1 cellular context compared by ENCODE assay signal in the genomic region with DNA sequence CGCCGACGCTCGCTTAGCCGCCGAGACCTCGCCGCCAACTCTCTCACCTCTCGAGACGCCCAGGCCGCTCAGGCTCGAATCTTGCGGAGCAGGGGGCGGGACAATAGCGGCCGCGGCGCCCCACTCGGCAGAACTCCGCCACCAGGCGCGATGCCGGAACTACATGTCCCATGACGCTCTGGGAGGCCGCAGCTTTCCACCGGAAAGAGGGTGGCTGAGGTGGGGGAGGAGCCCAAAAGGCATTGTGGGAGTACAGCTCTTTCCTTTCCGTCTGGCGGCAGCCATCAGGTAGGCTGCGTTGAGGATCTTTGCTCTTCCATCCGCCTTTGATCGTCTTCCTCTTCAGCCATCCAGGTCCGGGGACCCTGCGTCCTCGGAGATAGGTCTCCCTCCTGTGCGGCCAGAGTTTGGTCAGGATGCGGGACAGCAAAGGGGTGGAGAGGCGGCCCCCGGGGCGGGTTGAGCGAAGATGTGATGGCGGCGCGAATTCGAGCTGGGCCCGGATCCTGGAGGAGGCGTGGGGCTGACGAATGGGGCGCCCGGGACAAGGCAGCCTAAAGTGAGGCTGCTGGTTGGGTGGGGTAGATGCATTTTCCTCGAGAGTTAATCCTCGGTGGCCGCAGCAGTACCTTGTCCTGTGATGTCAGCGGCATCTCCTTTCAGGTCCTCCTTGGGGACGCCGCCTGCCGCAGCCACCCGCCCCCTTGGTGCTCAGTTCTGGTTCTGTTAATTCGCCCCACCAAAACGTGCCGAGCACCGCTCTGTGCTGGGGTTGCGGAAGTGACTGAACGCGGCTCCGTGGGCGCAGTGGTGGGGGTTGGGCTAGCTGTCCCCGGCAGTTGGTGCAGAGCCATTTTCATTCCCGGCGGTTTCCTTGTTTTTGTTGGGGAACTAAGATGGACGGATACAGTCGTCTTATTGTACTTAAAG.
TF ChIP-seq lines count a peak whose summit lies in the region.

A gene (minus strand): TSS at position 105 of the 930 bp plus-strand sequence. CDS start 6,086 bp downstream, outside the sequence.
A gene (plus strand): TSS at position 247 of the 930 bp plus-strand sequence. CDS start 728 bp downstream, outside the sequence.

TF ChIP-seq in HEK293, 187 proteins besides CTCF, POLR2A, EP300 and RAD21 (continued from another document):
- TF ChIP-seq, protein P1, sequence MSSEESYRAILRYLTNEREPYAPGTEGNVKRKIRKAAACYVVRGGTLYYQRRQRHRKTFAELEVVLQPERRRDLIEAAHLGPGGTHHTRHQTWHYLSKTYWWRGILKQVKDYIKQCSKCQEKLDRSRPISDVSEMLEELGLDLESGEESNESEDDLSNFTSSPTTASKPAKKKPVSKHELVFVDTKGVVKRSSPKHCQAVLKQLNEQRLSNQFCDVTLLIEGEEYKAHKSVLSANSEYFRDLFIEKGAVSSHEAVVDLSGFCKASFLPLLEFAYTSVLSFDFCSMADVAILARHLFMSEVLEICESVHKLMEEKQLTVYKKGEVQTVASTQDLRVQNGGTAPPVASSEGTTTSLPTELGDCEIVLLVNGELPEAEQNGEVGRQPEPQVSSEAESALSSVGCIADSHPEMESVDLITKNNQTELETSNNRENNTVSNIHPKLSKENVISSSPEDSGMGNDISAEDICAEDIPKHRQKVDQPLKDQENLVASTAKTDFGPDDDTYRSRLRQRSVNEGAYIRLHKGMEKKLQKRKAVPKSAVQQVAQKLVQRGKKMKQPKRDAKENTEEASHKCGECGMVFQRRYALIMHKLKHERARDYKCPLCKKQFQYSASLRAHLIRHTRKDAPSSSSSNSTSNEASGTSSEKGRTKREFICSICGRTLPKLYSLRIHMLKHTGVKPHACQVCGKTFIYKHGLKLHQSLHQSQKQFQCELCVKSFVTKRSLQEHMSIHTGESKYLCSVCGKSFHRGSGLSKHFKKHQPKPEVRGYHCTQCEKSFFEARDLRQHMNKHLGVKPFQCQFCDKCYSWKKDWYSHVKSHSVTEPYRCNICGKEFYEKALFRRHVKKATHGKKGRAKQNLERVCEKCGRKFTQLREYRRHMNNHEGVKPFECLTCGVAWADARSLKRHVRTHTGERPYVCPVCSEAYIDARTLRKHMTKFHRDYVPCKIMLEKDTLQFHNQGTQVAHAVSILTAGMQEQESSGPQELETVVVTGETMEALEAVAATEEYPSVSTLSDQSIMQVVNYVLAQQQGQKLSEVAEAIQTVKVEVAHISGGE (tag by site-specific recombination; conservative IDR thresholded peaks at IDR 0.05; ENCODE audit: low read depth), result peak; percentile 93
- peak; percentile 76 for TF ChIP-seq ZNF335 (tag by site-specific recombination; conservative IDR thresholded peaks at IDR 0.05)
- TF ChIP-seq ZNF426 (tag by site-specific recombination; IDR thresholded peaks at IDR 0.05), result no peak
- TF ChIP-seq ZNF114 (tag by site-specific recombination; IDR thresholded peaks at IDR 0.05), result no peak
- no peak for TF ChIP-seq ZNF433 (tag by site-specific recombination; IDR thresholded peaks at IDR 0.05; ENCODE audit: low read depth)
- TF ChIP-seq SETDB1 (IDR thresholded peaks at IDR 0.05; ENCODE audit: insufficient read length, low read length), result no peak
- TF ChIP-seq GLI2 (tag by site-specific recombination; IDR thresholded peaks at IDR 0.05; ENCODE audit: borderline replicate concordance, low read depth), result no peak; the same call in 1 of the 2 replicates
- no peak for TF ChIP-seq ZNF302 (tag by site-specific recombination; IDR thresholded peaks at IDR 0.05; ENCODE audit: low read depth)
- peak; percentile 98 for TF ChIP-seq GLIS2 (tag by site-specific recombination; IDR thresholded peaks at IDR 0.05)
- TF ChIP-seq ZNF530 (tag by site-specific recombination; IDR thresholded peaks at IDR 0.05; ENCODE audit: low read depth), result no peak
- TF ChIP-seq ZNF549 (tag by site-specific recombination; IDR thresholded peaks at IDR 0.05), result no peak
- TF ChIP-seq ZNF266 (tag by site-specific recombination; IDR thresholded peaks at IDR 0.05; ENCODE audit: low read depth), result no peak
- no peak for TF ChIP-seq ZNF274 (IDR thresholded peaks at IDR 0.05; ENCODE audit: low read length)
- TF ChIP-seq ZNF274 (tag by site-specific recombination; IDR thresholded peaks at IDR 0.05; ENCODE audit: borderline replicate concordance), result no peak
- TF ChIP-seq ZBTB8A (tag by site-specific recombination; IDR thresholded peaks at IDR 0.05), result peak; percentile 88
- TF ChIP-seq, protein P2, sequence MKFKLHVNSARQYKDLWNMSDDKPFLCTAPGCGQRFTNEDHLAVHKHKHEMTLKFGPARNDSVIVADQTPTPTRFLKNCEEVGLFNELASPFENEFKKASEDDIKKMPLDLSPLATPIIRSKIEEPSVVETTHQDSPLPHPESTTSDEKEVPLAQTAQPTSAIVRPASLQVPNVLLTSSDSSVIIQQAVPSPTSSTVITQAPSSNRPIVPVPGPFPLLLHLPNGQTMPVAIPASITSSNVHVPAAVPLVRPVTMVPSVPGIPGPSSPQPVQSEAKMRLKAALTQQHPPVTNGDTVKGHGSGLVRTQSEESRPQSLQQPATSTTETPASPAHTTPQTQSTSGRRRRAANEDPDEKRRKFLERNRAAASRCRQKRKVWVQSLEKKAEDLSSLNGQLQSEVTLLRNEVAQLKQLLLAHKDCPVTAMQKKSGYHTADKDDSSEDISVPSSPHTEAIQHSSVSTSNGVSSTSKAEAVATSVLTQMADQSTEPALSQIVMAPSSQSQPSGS (tag by site-specific recombination; IDR thresholded peaks at IDR 0.05; ENCODE audit: low read depth), result no peak; the same call in 1 of the 2 replicates
- TF ChIP-seq, protein P3, sequence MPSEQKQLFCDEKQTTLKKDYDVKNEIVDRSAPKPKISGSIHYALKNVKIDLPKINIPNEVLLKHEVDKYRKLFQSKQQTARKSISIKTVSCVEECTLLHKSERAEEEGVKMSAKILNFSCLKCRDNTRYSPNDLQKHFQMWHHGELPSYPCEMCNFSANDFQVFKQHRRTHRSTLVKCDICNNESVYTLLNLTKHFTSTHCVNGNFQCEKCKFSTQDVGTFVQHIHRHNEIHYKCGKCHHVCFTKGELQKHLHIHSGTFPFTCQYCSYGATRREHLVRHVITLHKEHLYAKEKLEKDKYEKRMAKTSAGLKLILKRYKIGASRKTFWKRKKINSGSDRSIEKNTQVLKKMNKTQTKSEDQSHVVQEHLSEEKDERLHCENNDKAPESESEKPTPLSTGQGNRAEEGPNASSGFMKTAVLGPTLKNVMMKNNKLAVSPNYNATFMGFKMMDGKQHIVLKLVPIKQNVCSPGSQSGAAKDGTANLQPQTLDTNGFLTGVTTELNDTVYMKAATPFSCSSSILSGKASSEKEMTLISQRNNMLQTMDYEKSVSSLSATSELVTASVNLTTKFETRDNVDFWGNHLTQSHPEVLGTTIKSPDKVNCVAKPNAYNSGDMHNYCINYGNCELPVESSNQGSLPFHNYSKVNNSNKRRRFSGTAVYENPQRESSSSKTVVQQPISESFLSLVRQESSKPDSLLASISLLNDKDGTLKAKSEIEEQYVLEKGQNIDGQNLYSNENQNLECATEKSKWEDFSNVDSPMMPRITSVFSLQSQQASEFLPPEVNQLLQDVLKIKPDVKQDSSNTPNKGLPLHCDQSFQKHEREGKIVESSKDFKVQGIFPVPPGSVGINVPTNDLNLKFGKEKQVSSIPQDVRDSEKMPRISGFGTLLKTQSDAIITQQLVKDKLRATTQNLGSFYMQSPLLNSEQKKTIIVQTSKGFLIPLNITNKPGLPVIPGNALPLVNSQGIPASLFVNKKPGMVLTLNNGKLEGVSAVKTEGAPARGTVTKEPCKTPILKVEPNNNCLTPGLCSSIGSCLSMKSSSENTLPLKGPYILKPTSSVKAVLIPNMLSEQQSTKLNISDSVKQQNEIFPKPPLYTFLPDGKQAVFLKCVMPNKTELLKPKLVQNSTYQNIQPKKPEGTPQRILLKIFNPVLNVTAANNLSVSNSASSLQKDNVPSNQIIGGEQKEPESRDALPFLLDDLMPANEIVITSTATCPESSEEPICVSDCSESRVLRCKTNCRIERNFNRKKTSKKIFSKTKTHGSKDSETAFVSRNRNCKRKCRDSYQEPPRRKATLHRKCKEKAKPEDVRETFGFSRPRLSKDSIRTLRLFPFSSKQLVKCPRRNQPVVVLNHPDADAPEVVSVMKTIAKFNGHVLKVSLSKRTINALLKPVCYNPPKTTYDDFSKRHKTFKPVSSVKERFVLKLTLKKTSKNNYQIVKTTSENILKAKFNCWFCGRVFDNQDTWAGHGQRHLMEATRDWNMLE (tag by site-specific recombination; conservative IDR thresholded peaks at IDR 0.05; ENCODE audit: low read depth), result peak; percentile 26; the same call in 1 of the 2 replicates
- TF ChIP-seq, protein P4, sequence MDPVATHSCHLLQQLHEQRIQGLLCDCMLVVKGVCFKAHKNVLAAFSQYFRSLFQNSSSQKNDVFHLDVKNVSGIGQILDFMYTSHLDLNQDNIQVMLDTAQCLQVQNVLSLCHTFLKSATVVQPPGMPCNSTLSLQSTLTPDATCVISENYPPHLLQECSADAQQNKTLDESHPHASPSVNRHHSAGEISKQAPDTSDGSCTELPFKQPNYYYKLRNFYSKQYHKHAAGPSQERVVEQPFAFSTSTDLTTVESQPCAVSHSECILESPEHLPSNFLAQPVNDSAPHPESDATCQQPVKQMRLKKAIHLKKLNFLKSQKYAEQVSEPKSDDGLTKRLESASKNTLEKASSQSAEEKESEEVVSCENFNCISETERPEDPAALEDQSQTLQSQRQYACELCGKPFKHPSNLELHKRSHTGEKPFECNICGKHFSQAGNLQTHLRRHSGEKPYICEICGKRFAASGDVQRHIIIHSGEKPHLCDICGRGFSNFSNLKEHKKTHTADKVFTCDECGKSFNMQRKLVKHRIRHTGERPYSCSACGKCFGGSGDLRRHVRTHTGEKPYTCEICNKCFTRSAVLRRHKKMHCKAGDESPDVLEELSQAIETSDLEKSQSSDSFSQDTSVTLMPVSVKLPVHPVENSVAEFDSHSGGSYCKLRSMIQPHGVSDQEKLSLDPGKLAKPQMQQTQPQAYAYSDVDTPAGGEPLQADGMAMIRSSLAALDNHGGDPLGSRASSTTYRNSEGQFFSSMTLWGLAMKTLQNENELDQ (tag by site-specific recombination; IDR thresholded peaks at IDR 0.05; ENCODE audit: low read depth), result no peak
- TF ChIP-seq ZNF529 (tag by site-specific recombination; IDR thresholded peaks at IDR 0.05; ENCODE audit: insufficient replicate concordance), result no peak
- no peak; the same call in 1 of the 2 replicates for TF ChIP-seq FEZF1 (tag by site-specific recombination; IDR thresholded peaks at IDR 0.05)
- TF ChIP-seq ZNF350 (tag by site-specific recombination; IDR thresholded peaks at IDR 0.05), result no peak
- TF ChIP-seq, protein P5, sequence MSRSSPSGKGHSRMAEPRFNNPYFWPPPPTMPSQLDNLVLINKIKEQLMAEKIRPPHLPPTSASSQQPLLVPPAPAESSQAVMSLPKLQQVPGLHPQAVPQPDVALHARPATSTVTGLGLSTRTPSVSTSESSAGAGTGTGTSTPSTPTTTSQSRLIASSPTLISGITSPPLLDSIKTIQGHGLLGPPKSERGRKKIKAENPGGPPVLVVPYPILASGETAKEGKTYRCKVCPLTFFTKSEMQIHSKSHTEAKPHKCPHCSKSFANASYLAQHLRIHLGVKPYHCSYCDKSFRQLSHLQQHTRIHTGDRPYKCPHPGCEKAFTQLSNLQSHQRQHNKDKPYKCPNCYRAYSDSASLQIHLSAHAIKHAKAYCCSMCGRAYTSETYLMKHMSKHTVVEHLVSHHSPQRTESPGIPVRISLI (tag by site-specific recombination; IDR thresholded peaks at IDR 0.05), result no peak
- TF ChIP-seq ZNF23 (tag by site-specific recombination; IDR thresholded peaks at IDR 0.05; ENCODE audit: borderline replicate concordance), result no peak
- no peak for TF ChIP-seq ZNF571 (tag by site-specific recombination; IDR thresholded peaks at IDR 0.05)
- peak; percentile 18; the same call in 1 of the 2 replicates for TF ChIP-seq ZNF548 (tag by site-specific recombination; IDR thresholded peaks at IDR 0.05)
- TF ChIP-seq ZNF146 (tag by site-specific recombination; IDR thresholded peaks at IDR 0.05), result 0 out of 2 replicates have a peak, but pooled peaks have one; percentile 15
- TF ChIP-seq ZNF132 (tag by site-specific recombination; IDR thresholded peaks at IDR 0.05; ENCODE audit: borderline replicate concordance), result no peak
- peak; percentile 80 for TF ChIP-seq ZNF366 (tag by site-specific recombination; conservative IDR thresholded peaks at IDR 0.05)
- peak; percentile 23; the same call in 1 of the 2 replicates for TF ChIP-seq ZFP69B (tag by site-specific recombination; IDR thresholded peaks at IDR 0.05)
- TF ChIP-seq ZNF214 (tag by site-specific recombination; IDR thresholded peaks at IDR 0.05; ENCODE audit: borderline replicate concordance), result no peak
- TF ChIP-seq ZNF629 (tag by site-specific recombination; IDR thresholded peaks at IDR 0.05), result peak; percentile 83
- TF ChIP-seq, protein P6, sequence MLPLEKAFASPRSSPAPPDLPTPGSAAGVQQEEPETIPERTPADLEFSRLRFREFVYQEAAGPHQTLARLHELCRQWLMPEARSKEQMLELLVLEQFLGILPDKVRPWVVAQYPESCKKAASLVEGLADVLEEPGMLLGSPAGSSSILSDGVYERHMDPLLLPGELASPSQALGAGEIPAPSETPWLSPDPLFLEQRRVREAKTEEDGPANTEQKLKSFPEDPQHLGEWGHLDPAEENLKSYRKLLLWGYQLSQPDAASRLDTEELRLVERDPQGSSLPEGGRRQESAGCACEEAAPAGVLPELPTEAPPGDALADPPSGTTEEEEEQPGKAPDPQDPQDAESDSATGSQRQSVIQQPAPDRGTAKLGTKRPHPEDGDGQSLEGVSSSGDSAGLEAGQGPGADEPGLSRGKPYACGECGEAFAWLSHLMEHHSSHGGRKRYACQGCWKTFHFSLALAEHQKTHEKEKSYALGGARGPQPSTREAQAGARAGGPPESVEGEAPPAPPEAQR (tag by site-specific recombination; IDR thresholded peaks at IDR 0.05), result peak; percentile 87
